In the genomic region with DNA sequence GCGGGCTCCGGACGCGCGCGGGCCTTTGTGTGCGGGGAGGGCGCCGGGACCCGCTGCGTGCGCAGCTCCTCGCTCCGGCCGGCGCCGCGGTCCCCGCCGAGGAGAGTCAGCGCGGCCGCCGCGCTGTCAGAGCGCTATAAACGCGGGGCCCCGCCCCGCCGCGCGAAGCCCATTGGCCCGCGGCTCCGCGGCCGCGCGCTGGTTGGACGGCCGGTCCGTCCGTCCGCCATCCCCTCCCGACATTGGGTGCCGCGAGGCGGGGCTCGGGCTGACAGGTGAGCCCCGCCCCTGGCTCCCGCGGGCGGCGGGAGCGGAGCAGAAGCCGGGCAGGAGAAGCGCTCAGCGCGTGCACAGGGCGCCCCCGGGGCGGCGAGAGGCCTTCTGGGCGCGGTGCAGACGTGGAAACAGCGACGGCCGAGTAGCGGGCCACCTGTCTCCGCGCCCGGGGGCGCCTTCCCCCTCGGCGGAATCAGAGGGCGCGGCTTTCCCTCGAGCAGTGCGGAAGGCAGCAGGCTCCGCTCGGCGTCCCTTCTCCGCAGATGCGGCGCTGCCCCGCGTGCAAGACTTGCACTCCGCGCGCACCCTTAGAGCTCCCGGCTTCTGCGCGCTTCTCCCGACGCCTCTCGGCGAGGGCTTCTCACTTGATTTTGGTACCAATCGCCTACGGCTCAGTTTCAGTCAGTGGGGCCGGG, we compare ENCODE assay signal across 8 cellular contexts. TPM values are rescaled to one million over a fixed set of nuclear protein-coding genes. Genes with fewer than 3 reads are reported as not detected.
DNase-seq lines count a peak whose midpoint lies in the region; ATAC-seq lines count a peak whose summit lies in the region.

A gene with protein sequence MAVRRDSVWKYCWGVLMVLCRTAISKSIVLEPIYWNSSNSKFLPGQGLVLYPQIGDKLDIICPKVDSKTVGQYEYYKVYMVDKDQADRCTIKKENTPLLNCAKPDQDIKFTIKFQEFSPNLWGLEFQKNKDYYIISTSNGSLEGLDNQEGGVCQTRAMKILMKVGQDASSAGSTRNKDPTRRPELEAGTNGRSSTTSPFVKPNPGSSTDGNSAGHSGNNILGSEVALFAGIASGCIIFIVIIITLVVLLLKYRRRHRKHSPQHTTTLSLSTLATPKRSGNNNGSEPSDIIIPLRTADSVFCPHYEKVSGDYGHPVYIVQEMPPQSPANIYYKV (minus strand): TSS at position 111 of the 692 bp plus-strand sequence. CDS start 698 bp downstream, outside the sequence.

- H3K4me1 ChIP-seq in CD4-positive, alpha-beta memory T cell (ENCODE audit: insufficient read depth, low read length): peaks cover 24% of the 10 kb centered on the region
- peaks cover 26% of the 10 kb centered on the region for H3K4me1 ChIP-seq in effector memory CD4-positive, alpha-beta T cell (ENCODE audit: control insufficient read depth, insufficient read depth, low read length, poor library complexity, severe bottlenecking)

- H3K36me3 Mint-ChIP-seq in CD4-positive, alpha-beta memory T cell: peaks cover 0 to 6% of the 10 kb centered on the region in 2 donors
- H3K36me3 Mint-ChIP-seq in memory B cell: peaks cover 1% of the 10 kb centered on the region

- H3K27me3 ChIP-seq in CD4-positive, alpha-beta memory T cell (ENCODE audit: insufficient read depth, low read length): peaks cover 3% of the 10 kb centered on the region
- H3K27me3 ChIP-seq in effector memory CD4-positive, alpha-beta T cell (replicated peaks; ENCODE audit: control insufficient read depth, insufficient read depth, low read length, poor library complexity, severe bottlenecking): peaks cover 30% of the 10 kb centered on the region

- intact Hi-C loops in CD4-positive, alpha-beta memory T cell (cut with micrococcal nuclease): loop anchor here (1.0 to 10.0 kb wide), 5 partner anchors 33 to 1963 kb away; a partner anchor contains a TSS

- ATAC-seq in GM19372 (IDR thresholded peaks at IDR 0.05; ENCODE audit: low read depth, unreplicated experiment): peak; percentile 88
- ATAC-seq in HG03520 (IDR thresholded peaks at IDR 0.05; ENCODE audit: unreplicated experiment): peak; percentile 96
- peak; percentile 91 for ATAC-seq in memory B cell (ENCODE audit: low read depth)

- peak within 1 kb of the TSS in 6 of 7 donors; percentile 75 to 91 (median 82) for H3K27ac Mint-ChIP-seq in CD4-positive, alpha-beta memory T cell
- H3K27ac Mint-ChIP-seq in memory B cell: peak within 1 kb of the TSS; percentile 22

- no peaks in the 10 kb centered on the region for H3K9me3 Mint-ChIP-seq in CD4-positive, alpha-beta memory T cell
- H3K9me3 Mint-ChIP-seq in memory B cell: no peaks in the 10 kb centered on the region

- H3K27ac ChIP-seq in CD4-positive, alpha-beta memory T cell (ENCODE audit: low read depth, low read length): no peak within 1 kb of the TSS
- peak within 1 kb of the TSS; percentile 4 for H3K27ac ChIP-seq in effector memory CD4-positive, alpha-beta T cell (ENCODE audit: insufficient read depth, low read length, poor library complexity, severe bottlenecking)

- peak within 1 kb of the TSS; percentile 73 to 77 for H3K4me3 ChIP-seq in CD4-positive, alpha-beta memory T cell (ENCODE audit: low read length in 2 of 2)
- H3K4me3 ChIP-seq in effector memory CD4-positive, alpha-beta T cell (ENCODE audit: insufficient read depth, low read depth, low read length, poor library complexity, severe bottlenecking): peak within 1 kb of the TSS; percentile 81

- H3K4me1 Mint-ChIP-seq in CD4-positive, alpha-beta memory T cell: peaks cover 11 to 21% (median 19%) of the 10 kb centered on the region in 4 donors
- peaks cover 10% of the 10 kb centered on the region for H3K4me1 Mint-ChIP-seq in memory B cell

- peak within 1 kb of the TSS; percentile 90 to 98 (median 95) for H3K4me3 Mint-ChIP-seq in CD4-positive, alpha-beta memory T cell
- peak within 1 kb of the TSS; percentile 98 for H3K4me3 Mint-ChIP-seq in memory B cell

- DNase-seq in CD4-positive, alpha-beta memory T cell: peak; percentile 83 to 88 (median 87)
- DNase-seq in NCI-H748 treated with DMSO at 0.1 percent for 48 hours (lab: John Stamatoyannopoulos, UW): peak; percentile 78
- DNase-seq in activated CD8-positive, alpha-beta memory T cell treated with anti-CD3 and anti-CD28 coated beads for 4 hours (ENCODE audit: low read depth in 2 of 2): peak; percentile 64 to 73
- DNase-seq in effector memory CD4-positive, alpha-beta T cell: peak; percentile 73 to 81 (median 77)
- DNase-seq in memory B cell (ENCODE audit: low spot score in 2 of 2): peak; percentile 84 to 87
- DNase-seq in stimulated activated CD4-positive, alpha-beta T cell treated with anti-CD3 and anti-CD28 coated beads, TNF-alpha, amount 100 ng/mL, for 48 hours (ENCODE audit: low read depth in 3 of 3): peak; percentile 71 to 84 (median 76)

- CTCF ChIA-PET in CD4-positive, alpha-beta memory T cell (lab: Charles Lee; ENCODE audit: partially characterized antibody): interaction anchor here (0.8 to 4.8 kb wide), 14 partner anchors 8 to 1396 kb away, joined by 3 to 46 read pairs (median 6); a partner anchor contains a TSS

- no peaks in the 10 kb centered on the region for H3K36me3 ChIP-seq in CD4-positive, alpha-beta memory T cell (ENCODE audit: insufficient read depth, low read length)
- no peaks in the 10 kb centered on the region for H3K36me3 ChIP-seq in effector memory CD4-positive, alpha-beta T cell (ENCODE audit: control insufficient read depth, insufficient read depth, low read length)

- POLR2A ChIA-PET in CD4-positive, alpha-beta memory T cell (lab: Charles Lee; ENCODE audit: partially characterized antibody): interaction anchor here (0.9 to 5.9 kb wide), 3 partner anchors 28 to 1396 kb away, joined by 3 to 61 read pairs (median 9); a partner anchor contains a TSS

- H3K9me3 ChIP-seq in CD4-positive, alpha-beta memory T cell (ENCODE audit: control insufficient read depth in 1 of 2, low read length in 2 of 2): no peaks in the 10 kb centered on the region
- no peaks in the 10 kb centered on the region for H3K9me3 ChIP-seq in effector memory CD4-positive, alpha-beta T cell (ENCODE audit: control insufficient read depth, low read length)

- H3K27me3 Mint-ChIP-seq in CD4-positive, alpha-beta memory T cell: peaks cover 13 to 25% of the 10 kb centered on the region in 2 donors
- H3K27me3 Mint-ChIP-seq in memory B cell: peaks cover 9% of the 10 kb centered on the region

RNA-seq across cellular contexts. Expression of the gene that starts here (rescaled TPM):
- under 1 TPM; 0.25 to 0.38 TPM for total RNA-seq in CD4-positive, alpha-beta memory T cell
- under 1 TPM in 1 of 2 donors, not detected in 1; 0.05 TPM for polyA plus RNA-seq in CD4-positive, alpha-beta memory T cell

Comparison
In these comparisons a context has a peak if more than half of its experiments do, and no peak if none do; other contexts are left out.
1. Peak in DNase-seq and H3K4me3 ChIP-seq in CD4-positive, alpha-beta memory T cell; RNA of the gene not detected or under 1 TPM.